In genomic region chr17:81635973-81636504, GRCh38 we compare ENCODE assay signal across 1 cellular context.
TF ChIP-seq lines count a peak whose summit lies in the region.

No MANE protein-coding gene starts in this region.

TF ChIP-seq in H1, 55 proteins besides CTCF, POLR2A, EP300 and RAD21:
- TF ChIP-seq ATF3 (IDR thresholded peaks at IDR 0.05; ENCODE audit: insufficient read depth, low read depth, low read length) (no peak), BACH1 (IDR thresholded peaks at IDR 0.05; ENCODE audit: low read length) (0 out of 2 replicates have a peak, but pooled peaks have one; percentile 29), RFX5 (IDR thresholded peaks at IDR 0.05; ENCODE audit: borderline replicate concordance, low read depth, low read length) (peak; percentile 67; the same call in 1 of the 2 replicates)
